In genomic region chr7:107044347-107045194, GRCh38 we compare ENCODE assay signal across 8 cellular contexts. TPM values are rescaled to one million over a fixed set of nuclear protein-coding genes. Genes with fewer than 3 reads are reported as not detected.
DNase-seq lines count a peak whose midpoint lies in the region; ATAC-seq and TF ChIP-seq lines count a peak whose summit lies in the region.

Gene PRKAR2B, plus strand, starts transcription at chr7:107044705. Its CDS starts 203 bp downstream, at chr7:107044908.

- WGBS in liver, result under 1% methylated on average over 110 of the region's 110 CpGs

- H3K36me3 ChIP-seq in liver (ENCODE audit: control insufficient read depth in 4 of 4, insufficient read depth in 3 of 4, low read depth in 1 of 4, low read length in 3 of 4), result no peaks in the 10 kb centered on the region

- peak within 1 kb of the TSS; percentile 1 to 32 for H3K27ac ChIP-seq in liver (ENCODE audit: low read depth in 1 of 2, low read length in 2 of 2)

- in situ Hi-C loops in ACHN (cut with HindIII; ENCODE audit: low pct_ligation_motif_present, low pct_unique_long_range_greater_than_20kb, low sequenced_read_pairs), result no loop called here

- TF ChIP-seq RAD21 in liver (IDR thresholded peaks at IDR 0.05), result no peak

- no peaks in the 10 kb centered on the region for H3K27me3 ChIP-seq in liver (ENCODE audit: control insufficient read depth in 4 of 4, insufficient read depth in 4 of 4, low read length in 3 of 4)

- H3K9ac ChIP-seq in liver (ENCODE audit: low read depth in 1 of 2, low read length in 2 of 2), result peak within 1 kb of the TSS in 1 of 2 donors; percentile 49

- H3K4me1 ChIP-seq in liver (ENCODE audit: control insufficient read depth in 4 of 4, insufficient read depth in 4 of 4, low read length in 3 of 4), result peaks cover 4 to 16% (median 9%) of the 10 kb centered on the region in 4 donors

- peak; percentile 82 for ATAC-seq in GM18907 (IDR thresholded peaks at IDR 0.05; ENCODE audit: unreplicated experiment)
- peak; percentile 89 for ATAC-seq in HG03280 (IDR thresholded peaks at IDR 0.05; ENCODE audit: unreplicated experiment)

- peak; percentile 88 for DNase-seq in ACHN
- DNase-seq in NCI-H510A (lab: John Stamatoyannopoulos, UW), result peak; percentile 21
- peak; percentile 61 to 64 for DNase-seq in activated CD4-positive, alpha-beta T cell treated with anti-CD3 and anti-CD28 coated beads, Interleukin-2, amount 50 U/mL, for 4 hours
- peak; percentile 87 for DNase-seq in dermis blood vessel endothelial cell
- peak; percentile 72 for DNase-seq in stimulated activated CD4-positive, alpha-beta T cell treated with anti-CD3 and anti-CD28 coated beads, Interleukin-4, amount 100 ng/mL, for 1 hour

- H3K9me3 ChIP-seq in liver (ENCODE audit: control insufficient read depth in 4 of 4, low read length in 3 of 4), result no peaks in the 10 kb centered on the region

- H3K4me3 ChIP-seq in liver (ENCODE audit: low read depth in 1 of 3, low read length in 3 of 3), result peak within 1 kb of the TSS; percentile 70 to 89 (median 78)

- TF ChIP-seq CTCF in liver (IDR thresholded peaks at IDR 0.05; ENCODE audit: low read depth, low read length, missing input control), result no peak

TF ChIP-seq in liver, 16 proteins besides CTCF, POLR2A, EP300 and RAD21:
- TF ChIP-seq NR2F2 (IDR thresholded peaks at IDR 0.05), result no peak

RNA-seq across cellular contexts. Expression of gene PRKAR2B, which starts in this region (rescaled TPM):
- total RNA-seq in dermis blood vessel endothelial cell (38.5 and 57.2 TPM in 2 replicates), liver (10 to 100 TPM in 1 of 2 donors, 1 to 10 TPM in 1; 1.6 to 41.8 TPM)
- 1 to 10 TPM in 1 of 2 donors, under 1 TPM in 1; 0.88 to 1.6 TPM for polyA plus RNA-seq in liver

Comparison
In these comparisons a context has a peak if more than half of its experiments do, and no peak if none do; other contexts are left out.
1. Peak in every context shown above with its lines: DNase-seq, ATAC-seq, H3K4me3 ChIP-seq and H3K27ac ChIP-seq.
2. DNase-seq: peak in every context shown above with its lines; median percentile 88 in ACHN; 87 in dermis blood vessel endothelial cell; 72 in stimulated activated CD4-positive, alpha-beta T cell treated with anti-CD3 and anti-CD28 coated beads, Interleukin-4, amount 100 ng/mL, for 1 hour; 62 in activated CD4-positive, alpha-beta T cell treated with anti-CD3 and anti-CD28 coated beads, Interleukin-2, amount 50 U/mL, for 4 hours; 21 in NCI-H510A.